17 cellular contexts compared by ENCODE assay signal in genomic region chr9:691825-692363, GRCh38.
DNase-seq lines count a peak whose midpoint lies in the region; ATAC-seq and TF ChIP-seq lines count a peak whose summit lies in the region.
"Had no signal": no experiment of that assay in that cellular context is flagged by ENCODE, and none has a peak within 500 bp of the region (broad histone marks: within the 10 kb centered on the region; RNA-seq: fewer than 3 reads in every experiment).

No MANE protein-coding gene starts in this region.

- WGBS in heart right ventricle, 2 donors = 63 to 74% methylated on average over 3 of the region's 3 CpGs
- 15% methylated on average over 3 of the region's 3 CpGs for WGBS in prostate gland

- TF ChIP-seq CTCF in heart right ventricle (IDR thresholded peaks at IDR 0.05) = no peak
- TF ChIP-seq CTCF in prostate gland (IDR thresholded peaks at IDR 0.05) = peak in 2 of 4 experiments; percentile 13 to 26
- no peak for TF ChIP-seq CTCF in uterus (IDR thresholded peaks at IDR 0.05)

- ATAC-seq in heart right ventricle (no peak), esophagus mucosa (peak; percentile 41)
- ATAC-seq: A549 had no signal

- H3K36me3 ChIP-seq in heart right ventricle = no peaks in the 10 kb centered on the region
- no peaks in the 10 kb centered on the region for H3K36me3 ChIP-seq in prostate gland
- H3K36me3 ChIP-seq in uterus = no peaks in the 10 kb centered on the region

- TF ChIP-seq POLR2A in prostate gland (IDR thresholded peaks at IDR 0.05) (no peak), uterus (IDR thresholded peaks at IDR 0.05) (no peak)

- intact Hi-C loops in heart right ventricle (cut with DNase I) (loop anchor here in 3 of 10 donors (5.0 to 10.0 kb wide), 4 partner anchors 35 to 80 kb away; no protein-coding TSS in a partner anchor), cardiac septum (cut with DNase I) (loop anchor here (5.0 kb wide), 1 partner anchor 35 kb away; no protein-coding TSS in a partner anchor), prostate gland (cut with DNase I) (no loop called here), uterus (cut with DNase I; ENCODE audit: low total_unique reads) (no loop called here)

- DNase-seq in heart right ventricle = no peak
- no peak for DNase-seq in cardiac septum (ENCODE audit: low spot score)
- peak; percentile 70 for DNase-seq in prostate gland (ENCODE audit: low spot score)
- DNase-seq in uterus = no peak
- DNase-seq in LoVo (ENCODE audit: low spot score) = no peak
- DNase-seq in occipital lobe (lab: John Stamatoyannopoulos, UW) = no peak
- DNase-seq in T-helper 9 cell = no peak
- DNase-seq: activated CD8-positive, alpha-beta memory T cell treated with anti-CD3 and anti-CD28 coated beads for 24 hours; CD4-positive, alpha-beta T cell; central memory CD4-positive, alpha-beta T cell; erythroblast; NCI-H2107; SIG-M5; stimulated activated CD4-positive, alpha-beta T cell treated with anti-CD3 and anti-CD28 coated beads, Interleukin-2, amount 100 ng/mL, for 24 hours; stimulated activated CD8-positive, alpha-beta memory T cell treated with anti-CD3 and anti-CD28 coated beads, Interleukin-4, amount 100 ng/mL, for 48 hours had no signal

- no peaks in the 10 kb centered on the region for H3K27me3 ChIP-seq in heart right ventricle
- H3K27me3 ChIP-seq in prostate gland (replicated peaks; ENCODE audit: insufficient read depth) = no peaks in the 10 kb centered on the region
- no peaks in the 10 kb centered on the region for H3K27me3 ChIP-seq in uterus

- no peak overlapping the region for H3K4me3 ChIP-seq in heart right ventricle
- H3K4me3 ChIP-seq in prostate gland = no peak overlapping the region
- H3K4me3 ChIP-seq in uterus = no peak overlapping the region
- H3K4me3 ChIP-seq: A549 had no signal

- H3K4me1 ChIP-seq in heart right ventricle = peaks cover 6 to 79% (median 57%) of the 10 kb centered on the region in 9 donors
- H3K4me1 ChIP-seq in prostate gland (replicated peaks) = peaks cover 25% of the 10 kb centered on the region
- peaks cover 28 to 37% of the 10 kb centered on the region in 2 donors for H3K4me1 ChIP-seq in uterus

- H3K9me3 ChIP-seq in heart right ventricle (no peaks in the 10 kb centered on the region), prostate gland (no peaks in the 10 kb centered on the region), uterus (no peaks in the 10 kb centered on the region)
- H3K9me3 ChIP-seq: A549 had no signal

- H3K27ac ChIP-seq in heart right ventricle (peak overlapping the region in 8 of 10 donors; percentile 86 to 95 (median 90)), prostate gland (peak overlapping the region; percentile 82 to 84), uterus (peak overlapping the region; percentile 87 to 98)
